12 cellular contexts compared by ENCODE assay signal in the genomic region with DNA sequence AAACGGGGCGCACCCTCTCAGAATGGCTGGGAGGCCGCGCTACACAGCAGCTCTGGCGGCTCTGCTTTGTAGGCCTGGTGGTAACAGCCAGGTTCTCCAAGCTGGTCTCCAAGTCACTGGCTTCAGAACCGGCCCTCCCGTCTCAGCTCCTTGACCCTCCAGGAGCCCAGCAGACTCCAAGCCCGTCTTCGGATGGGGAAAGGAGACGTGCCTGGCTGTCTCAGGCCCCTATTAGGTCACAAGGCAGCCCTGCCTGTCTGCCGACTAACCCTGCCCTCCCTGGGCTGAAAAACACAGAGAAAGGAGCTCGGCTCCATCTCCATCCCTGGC. TPM values are rescaled to one million over a fixed set of nuclear protein-coding genes. Genes with fewer than 3 reads are reported as not detected.
DNase-seq lines count a peak whose midpoint lies in the region; ATAC-seq and TF ChIP-seq lines count a peak whose summit lies in the region.
"Had no signal": no experiment of that assay in that cellular context is flagged by ENCODE, and none has a peak within 500 bp of the region (broad histone marks: within the 10 kb centered on the region; RNA-seq: fewer than 3 reads in every experiment).

No MANE protein-coding gene starts in this region.

- H3K9ac ChIP-seq in NT2/D1 (ENCODE audit: insufficient read length, low read depth): peak overlapping the region; percentile 36
- H3K9ac ChIP-seq in neural cell (ENCODE audit: low read length): no peak overlapping the region

- H3F3A ChIP-seq in neural cell (ENCODE audit: insufficient read depth, low read length, poor library complexity, severe bottlenecking): no peaks in the 10 kb centered on the region

- H3K4me3 ChIP-seq in CD8-positive, alpha-beta T cell (ENCODE audit: low read depth, low read length): no peak overlapping the region
- H3K4me3 ChIP-seq in NT2/D1 (ENCODE audit: insufficient read length, low read depth): no peak overlapping the region
- peak overlapping the region; percentile 99 for H3K4me3 ChIP-seq in neural cell (ENCODE audit: low read length)
- H3K4me3 ChIP-seq: right atrium auricular region had no signal

- TF ChIP-seq RAD21 in neural cell (conservative IDR thresholded peaks at IDR 0.05): no peak

- intact Hi-C loops in CD8-positive, alpha-beta T cell (cut with DNase I, micrococcal nuclease): loop anchor here in 1 of 2 experiments (5.0 kb wide), 1 partner anchor 143 kb away; no protein-coding TSS in a partner anchor

- POLR2A ChIA-PET in CD8-positive, alpha-beta T cell (lab: Charles Lee): interaction anchor here (0.6 kb wide), 1 partner anchor 29 kb away, joined by 3 read pairs; no protein-coding TSS in a partner anchor

- H3K27ac ChIP-seq in CD8-positive, alpha-beta T cell (ENCODE audit: low read depth, low read length): no peak overlapping the region
- H3K27ac ChIP-seq in neural cell (ENCODE audit: low read length): no peak overlapping the region
- H3K27ac ChIP-seq: left lung, right atrium auricular region had no signal

- CTCF ChIA-PET in CD8-positive, alpha-beta T cell (lab: Charles Lee): interaction anchor here (0.7 to 5.7 kb wide), 5 partner anchors 8 to 508 kb away, joined by 3 to 74 read pairs (median 5); a partner anchor contains a TSS

- DNase-seq in CD8-positive, alpha-beta T cell: no peak
- no peak for DNase-seq in NT2/D1 (ENCODE audit: low read depth, low spot score)
- DNase-seq in chondrocyte (ENCODE audit: low spot score): no peak
- DNase-seq in RKO (ENCODE audit: low spot score): no peak
- no peak for DNase-seq in nucleus accumbens (lab: John Stamatoyannopoulos, UW)
- DNase-seq in stimulated activated CD4-positive, alpha-beta T cell treated with anti-CD3 and anti-CD28 coated beads, Interleukin-4, amount 100 ng/mL, for 1 hour: no peak
- DNase-seq: DMS153, NCI-H774 had no signal

- no peak for ATAC-seq in CD8-positive, alpha-beta T cell
- ATAC-seq in GM18517 (IDR thresholded peaks at IDR 0.05; ENCODE audit: unreplicated experiment): no peak
- ATAC-seq: left lung had no signal

- peaks cover 40% of the 10 kb centered on the region for H3K36me3 ChIP-seq in CD8-positive, alpha-beta T cell (ENCODE audit: insufficient read depth, low read length)
- H3K36me3 ChIP-seq in NT2/D1 (ENCODE audit: insufficient read depth, insufficient read length, low read length) (peaks cover 55% of the 10 kb centered on the region), neural cell (ENCODE audit: insufficient read depth, low read length) (no peaks in the 10 kb centered on the region)

- TF ChIP-seq CTCF in CD8-positive, alpha-beta T cell (IDR thresholded peaks at IDR 0.05): no peak
- no peak for TF ChIP-seq CTCF in chondrocyte (IDR thresholded peaks at IDR 0.05)
- TF ChIP-seq CTCF in neural cell (IDR thresholded peaks at IDR 0.05; ENCODE audit: poor library complexity, severe bottlenecking): no peak

- no peak overlapping the region for H3K4me2 ChIP-seq in neural cell (ENCODE audit: low read length)

- no peaks in the 10 kb centered on the region for H3K9me3 ChIP-seq in CD8-positive, alpha-beta T cell (ENCODE audit: low read length)
- H3K9me3 ChIP-seq in NT2/D1 (ENCODE audit: insufficient read depth, low read length) (no peaks in the 10 kb centered on the region), neural cell (ENCODE audit: low read length) (no peaks in the 10 kb centered on the region)
- H3K9me3 ChIP-seq: left lung, right atrium auricular region had no signal

- no peaks in the 10 kb centered on the region for H3K9me2 ChIP-seq in neural cell (ENCODE audit: insufficient read depth, low read length)

- H3K4me3 Mint-ChIP-seq in CD8-positive, alpha-beta T cell: peak overlapping the region; percentile 85
- peak overlapping the region; percentile 83 for H3K4me3 Mint-ChIP-seq in chondrocyte (ENCODE audit: unreplicated experiment)

- TF ChIP-seq EP300 in neural cell (conservative IDR thresholded peaks at IDR 0.05; ENCODE audit: poor library complexity, severe bottlenecking): no peak

- peaks cover 12% of the 10 kb centered on the region for H4K20me1 ChIP-seq in neural cell (ENCODE audit: insufficient read depth)

- no peaks in the 10 kb centered on the region for H3K27me3 Mint-ChIP-seq in CD8-positive, alpha-beta T cell (ENCODE audit: low read depth)
- H3K27me3 Mint-ChIP-seq in chondrocyte (ENCODE audit: low read depth): no peaks in the 10 kb centered on the region

- no peak overlapping the region for H2AFZ ChIP-seq in neural cell (ENCODE audit: low read depth, low read length)

- peaks cover 23% of the 10 kb centered on the region for H3K4me1 ChIP-seq in CD8-positive, alpha-beta T cell (ENCODE audit: insufficient read depth, low read length)
- peaks cover 11% of the 10 kb centered on the region for H3K4me1 ChIP-seq in NT2/D1 (ENCODE audit: insufficient read depth, insufficient read length)

- H3K27ac Mint-ChIP-seq in CD8-positive, alpha-beta T cell: peak overlapping the region; percentile 57
- peak overlapping the region; percentile 65 for H3K27ac Mint-ChIP-seq in chondrocyte (ENCODE audit: unreplicated experiment)

- peaks cover 15% of the 10 kb centered on the region for H3K79me2 ChIP-seq in neural cell (replicated peaks; ENCODE audit: insufficient read depth, low read length)

- H3K27me3 ChIP-seq in CD8-positive, alpha-beta T cell (ENCODE audit: insufficient read depth, low read length): no peaks in the 10 kb centered on the region
- H3K27me3 ChIP-seq in NT2/D1 (ENCODE audit: insufficient read depth, insufficient read length) (no peaks in the 10 kb centered on the region), neural cell (ENCODE audit: insufficient read depth, low read depth, low read length) (no peaks in the 10 kb centered on the region)
- H3K27me3 ChIP-seq: left lung, right atrium auricular region had no signal

- H3K4me1 Mint-ChIP-seq in CD8-positive, alpha-beta T cell (ENCODE audit: low read depth): peaks cover 24% of the 10 kb centered on the region
- peaks cover 25% of the 10 kb centered on the region for H3K4me1 Mint-ChIP-seq in chondrocyte (ENCODE audit: low read depth)

- peaks cover 36% of the 10 kb centered on the region for H3K36me3 Mint-ChIP-seq in CD8-positive, alpha-beta T cell
- H3K36me3 Mint-ChIP-seq in chondrocyte (ENCODE audit: low read depth): peaks cover 14% of the 10 kb centered on the region

- H3K9me3 Mint-ChIP-seq in CD8-positive, alpha-beta T cell: no peaks in the 10 kb centered on the region
- no peaks in the 10 kb centered on the region for H3K9me3 Mint-ChIP-seq in chondrocyte (ENCODE audit: low read depth)

TF ChIP-seq in neural cell, 6 proteins besides CTCF, POLR2A, EP300 and RAD21:
- no peak for TF ChIP-seq SMC3 (conservative IDR thresholded peaks at IDR 0.05; ENCODE audit: poor library complexity)
- no peak for TF ChIP-seq POLR2AphosphoS5 (IDR thresholded peaks at IDR 0.05)
- no peak for TF ChIP-seq EZH2 (IDR thresholded peaks at IDR 0.05; ENCODE audit: borderline replicate concordance, insufficient read depth, low read length, poor library complexity, severe bottlenecking)
- TF ChIP-seq, protein P1, sequence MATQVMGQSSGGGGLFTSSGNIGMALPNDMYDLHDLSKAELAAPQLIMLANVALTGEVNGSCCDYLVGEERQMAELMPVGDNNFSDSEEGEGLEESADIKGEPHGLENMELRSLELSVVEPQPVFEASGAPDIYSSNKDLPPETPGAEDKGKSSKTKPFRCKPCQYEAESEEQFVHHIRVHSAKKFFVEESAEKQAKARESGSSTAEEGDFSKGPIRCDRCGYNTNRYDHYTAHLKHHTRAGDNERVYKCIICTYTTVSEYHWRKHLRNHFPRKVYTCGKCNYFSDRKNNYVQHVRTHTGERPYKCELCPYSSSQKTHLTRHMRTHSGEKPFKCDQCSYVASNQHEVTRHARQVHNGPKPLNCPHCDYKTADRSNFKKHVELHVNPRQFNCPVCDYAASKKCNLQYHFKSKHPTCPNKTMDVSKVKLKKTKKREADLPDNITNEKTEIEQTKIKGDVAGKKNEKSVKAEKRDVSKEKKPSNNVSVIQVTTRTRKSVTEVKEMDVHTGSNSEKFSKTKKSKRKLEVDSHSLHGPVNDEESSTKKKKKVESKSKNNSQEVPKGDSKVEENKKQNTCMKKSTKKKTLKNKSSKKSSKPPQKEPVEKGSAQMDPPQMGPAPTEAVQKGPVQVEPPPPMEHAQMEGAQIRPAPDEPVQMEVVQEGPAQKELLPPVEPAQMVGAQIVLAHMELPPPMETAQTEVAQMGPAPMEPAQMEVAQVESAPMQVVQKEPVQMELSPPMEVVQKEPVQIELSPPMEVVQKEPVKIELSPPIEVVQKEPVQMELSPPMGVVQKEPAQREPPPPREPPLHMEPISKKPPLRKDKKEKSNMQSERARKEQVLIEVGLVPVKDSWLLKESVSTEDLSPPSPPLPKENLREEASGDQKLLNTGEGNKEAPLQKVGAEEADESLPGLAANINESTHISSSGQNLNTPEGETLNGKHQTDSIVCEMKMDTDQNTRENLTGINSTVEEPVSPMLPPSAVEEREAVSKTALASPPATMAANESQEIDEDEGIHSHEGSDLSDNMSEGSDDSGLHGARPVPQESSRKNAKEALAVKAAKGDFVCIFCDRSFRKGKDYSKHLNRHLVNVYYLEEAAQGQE (IDR thresholded peaks at IDR 0.05; ENCODE audit: borderline replicate concordance): no peak
- no peak for TF ChIP-seq MXI1 (conservative IDR thresholded peaks at IDR 0.05; ENCODE audit: poor library complexity, severe bottlenecking)
- TF ChIP-seq TAF1 (IDR thresholded peaks at IDR 0.05; ENCODE audit: low read depth): no peak

RNA-seq across cellular contexts. Expression of a gene that starts 2.2 kb away (rescaled TPM):
- 10 to 100 TPM; 39.9 to 42.0 TPM for total RNA-seq in CD8-positive, alpha-beta T cell
- 17.4 to 18.1 TPM (median 17.7 TPM) in 3 replicates for total RNA-seq in chondrocyte
- 18.4 and 24.6 TPM in 2 replicates for polyA plus RNA-seq in neural cell
- 23.3 and 24.8 TPM in 2 replicates for polyA minus RNA-seq in neural cell

RNA-seq across cellular contexts. Expression of a gene that starts 13.8 kb away (rescaled TPM):
- total RNA-seq in CD8-positive, alpha-beta T cell: 10 to 100 TPM; 48.1 to 51.1 TPM
- 32.6 to 37.4 TPM (median 34.4 TPM) in 3 replicates for total RNA-seq in chondrocyte
- polyA plus RNA-seq in neural cell: 35.9 and 57.1 TPM in 2 replicates
- polyA minus RNA-seq in neural cell: 15.4 and 19.2 TPM in 2 replicates

RNA-seq across cellular contexts. Expression of a gene that starts 18.8 kb away (rescaled TPM):
- under 1 TPM in 1 of 2 experiments, not detected in 1; 0.19 TPM for total RNA-seq in CD8-positive, alpha-beta T cell
- 0.30 to 0.39 TPM (median 0.38 TPM) in 3 replicates for total RNA-seq in chondrocyte
- polyA plus RNA-seq in neural cell: not detected in 2 replicates
- not detected in 2 replicates for polyA minus RNA-seq in neural cell
- total RNA-seq: left lung, right atrium auricular region had no signal

RNA-seq across cellular contexts. Expression of a gene that starts 25.7 kb away (rescaled TPM):
- not detected for total RNA-seq in CD8-positive, alpha-beta T cell
- 4.9 to 5.7 TPM (median 5.0 TPM) in 3 replicates for total RNA-seq in chondrocyte
- polyA plus RNA-seq in neural cell: not detected in 2 replicates
- not detected in 2 replicates for polyA minus RNA-seq in neural cell
